In the genomic region with DNA sequence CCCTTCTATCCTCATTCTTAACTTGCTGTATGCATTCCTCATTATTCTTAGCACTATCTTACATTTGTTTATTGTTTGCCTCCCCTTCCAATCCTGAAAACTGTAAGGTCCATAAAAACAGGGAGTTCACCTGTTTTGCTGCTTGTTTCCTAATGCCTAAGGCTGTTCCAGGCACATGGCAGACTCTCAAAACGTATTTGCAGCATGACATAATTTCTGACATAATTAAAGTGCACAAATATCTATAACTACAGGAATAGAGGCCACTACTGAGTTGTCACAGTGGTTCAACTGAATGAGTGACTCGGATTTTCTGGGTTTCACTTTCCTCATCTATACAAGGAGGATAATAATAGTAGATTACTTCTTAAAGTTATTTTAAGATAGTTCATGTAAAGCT, we compare ENCODE assay signal across 12 cellular contexts.
DNase-seq lines count a peak whose midpoint lies in the region; ATAC-seq and TF ChIP-seq lines count a peak whose summit lies in the region.
"Had no signal": no experiment of that assay in that cellular context is flagged by ENCODE, and none has a peak within 500 bp of the region (broad histone marks: within the 10 kb centered on the region; RNA-seq: fewer than 3 reads in every experiment).

No MANE protein-coding gene starts in this region.

- H3K27ac Mint-ChIP-seq in activated CD4-positive, alpha-beta T cell treated with anti-CD3 and anti-CD28 coated beads for 36 hours = peak overlapping the region; percentile 98
- peak overlapping the region; percentile 99 for H3K27ac Mint-ChIP-seq in activated naive CD8-positive, alpha-beta T cell
- H3K27ac Mint-ChIP-seq in nephron progenitor cell = no peak overlapping the region
- H3K27ac Mint-ChIP-seq: endodermal cell had no signal

- no peaks in the 10 kb centered on the region for H3K27me3 ChIP-seq in Karpas-422 (ENCODE audit: low read length)

- peak overlapping the region; percentile 81 for H3K9ac ChIP-seq in Karpas-422 (ENCODE audit: low read length)

- peak; percentile 24 for ATAC-seq in activated CD4-positive, alpha-beta T cell treated with anti-CD3 and anti-CD28 coated beads for 36 hours

- no peaks in the 10 kb centered on the region for H3K9me3 ChIP-seq in Karpas-422 (ENCODE audit: low read length)

- no peaks in the 10 kb centered on the region for H3K36me3 ChIP-seq in Karpas-422 (ENCODE audit: insufficient read depth, low read length)

- H3K4me1 Mint-ChIP-seq in activated CD4-positive, alpha-beta T cell treated with anti-CD3 and anti-CD28 coated beads for 36 hours = peaks cover 39% of the 10 kb centered on the region
- peaks cover 61% of the 10 kb centered on the region for H3K4me1 Mint-ChIP-seq in activated naive CD8-positive, alpha-beta T cell (ENCODE audit: low read depth)
- H3K4me1 Mint-ChIP-seq in nephron progenitor cell = peaks cover 42% of the 10 kb centered on the region

- no peak for TF ChIP-seq CTCF in nephron progenitor cell (IDR thresholded peaks at IDR 0.05)

- peak overlapping the region; percentile 72 for H3K4me3 ChIP-seq in Karpas-422 (ENCODE audit: low read length)

- H3K9me2 ChIP-seq in Karpas-422 (replicated peaks; ENCODE audit: insufficient read depth, low read length) = no peaks in the 10 kb centered on the region

- H3K36me3 Mint-ChIP-seq in activated CD4-positive, alpha-beta T cell treated with anti-CD3 and anti-CD28 coated beads for 36 hours (ENCODE audit: low read depth) = no peaks in the 10 kb centered on the region
- no peaks in the 10 kb centered on the region for H3K36me3 Mint-ChIP-seq in activated naive CD8-positive, alpha-beta T cell
- peaks cover 4% of the 10 kb centered on the region for H3K36me3 Mint-ChIP-seq in nephron progenitor cell (ENCODE audit: low read depth)

- H4K20me1 ChIP-seq in Karpas-422 (ENCODE audit: insufficient read depth, low read depth, low read length) = no peaks in the 10 kb centered on the region

- H3K27me3 Mint-ChIP-seq in activated CD4-positive, alpha-beta T cell treated with anti-CD3 and anti-CD28 coated beads for 36 hours = no peaks in the 10 kb centered on the region
- no peaks in the 10 kb centered on the region for H3K27me3 Mint-ChIP-seq in activated naive CD8-positive, alpha-beta T cell
- H3K27me3 Mint-ChIP-seq in nephron progenitor cell (ENCODE audit: low read depth, poor library complexity) = no peaks in the 10 kb centered on the region

- POLR2A ChIA-PET in activated CD4-positive, alpha-beta T cell treated with anti-CD3 and anti-CD28 coated beads for 36 hours (lab: Charles Lee) = interaction anchor here (0.6 to 2.1 kb wide), 4 partner anchors 11 to 46 kb away, joined by 3 to 11 read pairs (median 3); a partner anchor contains a TSS

- H3K4me1 ChIP-seq in Karpas-422 (ENCODE audit: low read length) = peaks cover 36% of the 10 kb centered on the region

- H2AFZ ChIP-seq in Karpas-422 (ENCODE audit: low read length) = no peak overlapping the region; the same call in 1 of the 2 replicates

- intact Hi-C loops in activated CD4-positive, alpha-beta T cell treated with anti-CD3 and anti-CD28 coated beads for 36 hours (cut with DNase I, micrococcal nuclease) = loop anchor here (5.0 to 10.0 kb wide), 5 partner anchors 152 to 977 kb away; a partner anchor contains a TSS

- H3K27ac ChIP-seq in Karpas-422 (ENCODE audit: low read length) = peak overlapping the region; percentile 90

- CTCF ChIA-PET in activated CD4-positive, alpha-beta T cell treated with anti-CD3 and anti-CD28 coated beads for 36 hours (lab: Charles Lee) = interaction anchor here (0.9 to 1.3 kb wide), 3 partner anchors 10 to 73 kb away, joined by 3 to 9 read pairs (median 3); no protein-coding TSS in a partner anchor

- H3K9me3 Mint-ChIP-seq in activated CD4-positive, alpha-beta T cell treated with anti-CD3 and anti-CD28 coated beads for 36 hours (ENCODE audit: low read depth) = no peaks in the 10 kb centered on the region
- H3K9me3 Mint-ChIP-seq in activated naive CD8-positive, alpha-beta T cell (ENCODE audit: low read depth) = no peaks in the 10 kb centered on the region
- no peaks in the 10 kb centered on the region for H3K9me3 Mint-ChIP-seq in nephron progenitor cell
- H3K9me3 Mint-ChIP-seq: endodermal cell had no signal

- peak overlapping the region; percentile 84 for H3K4me2 ChIP-seq in Karpas-422 (ENCODE audit: low read depth, low read length, poor library complexity, severe bottlenecking)

- H3K4me3 Mint-ChIP-seq in activated CD4-positive, alpha-beta T cell treated with anti-CD3 and anti-CD28 coated beads for 36 hours = peak overlapping the region; percentile 80
- peak overlapping the region; percentile 97 for H3K4me3 Mint-ChIP-seq in activated naive CD8-positive, alpha-beta T cell
- no peak overlapping the region for H3K4me3 Mint-ChIP-seq in nephron progenitor cell

- no peak for DNase-seq in activated CD4-positive, alpha-beta T cell treated with anti-CD3 and anti-CD28 coated beads for 36 hours
- DNase-seq in activated CD4-positive, alpha-beta T cell treated with anti-CD3 and anti-CD28 coated beads for 4 hours = no peak
- DNase-seq in Karpas-422 (peak; percentile 53), renal cortical epithelial cell (ENCODE audit: low read depth) (peak; percentile 30), NCI-H1105 (lab: John Stamatoyannopoulos, UW) (no peak), DMS153 treated with DMSO at 0.1 percent for 48 hours (lab: John Stamatoyannopoulos, UW; ENCODE audit: unreplicated experiment) (no peak), nephron progenitor cell (no peak)
- DNase-seq: endodermal cell, mesendoderm, NCI-H1417 treated with DMSO at 0.1 percent for 48 hours, NCI-H774 had no signal

- peaks cover 50% of the 10 kb centered on the region for H3K79me2 ChIP-seq in Karpas-422 (ENCODE audit: low read length)

Comparison
In these comparisons a context has a peak if more than half of its experiments do, and no peak if none do; other contexts are left out.
1. DNase-seq: peak in Karpas-422 (single experiment) and renal cortical epithelial cell (single experiment); none in activated CD4-positive, alpha-beta T cell treated with anti-CD3 and anti-CD28 coated beads for 36 hours (single experiment), activated CD4-positive, alpha-beta T cell treated with anti-CD3 and anti-CD28 coated beads for 4 hours (0 of 2), NCI-H1105 (single experiment), DMS153 treated with DMSO at 0.1 percent for 48 hours (single experiment) and nephron progenitor cell (single experiment).